1 cellular context compared by ENCODE assay signal in genomic region chr20:25301357-25301920, GRCh38.
TF ChIP-seq lines count a peak whose summit lies in the region.

No MANE protein-coding gene starts in this region.

TF ChIP-seq in HepG2, 621 proteins besides CTCF, POLR2A, EP300 and RAD21:
- TF ChIP-seq HOXA5 (CRISPR knock-in tag; IDR thresholded peaks at IDR 0.05) (no peak), ZNF768 (CRISPR knock-in tag; IDR thresholded peaks at IDR 0.05) (peak; percentile 96), ZFX (CRISPR knock-in tag; IDR thresholded peaks at IDR 0.05; ENCODE audit: low read depth) (no peak), KLF13 (CRISPR knock-in tag; IDR thresholded peaks at IDR 0.05) (0 out of 2 replicates have a peak, but pooled peaks have one; percentile 31), EED (CRISPR knock-in tag; IDR thresholded peaks at IDR 0.05) (no peak), AGO2 (optimal IDR thresholded peaks at IDR 0.05; ENCODE audit: low read depth, low read length) (peak; percentile 59), NRL (CRISPR knock-in tag; IDR thresholded peaks at IDR 0.05; ENCODE audit: borderline replicate concordance) (0 out of 2 replicates have a peak, but pooled peaks have one; percentile 27), ZNF207 (IDR thresholded peaks at IDR 0.05; ENCODE audit: borderline replicate concordance) (no peak), ZNF678 (CRISPR knock-in tag; IDR thresholded peaks at IDR 0.05) (no peak), TCF12 (IDR thresholded peaks at IDR 0.05) (no peak), TCF12 (CRISPR knock-in tag; IDR thresholded peaks at IDR 0.05) (no peak)
- TF ChIP-seq, protein P1, sequence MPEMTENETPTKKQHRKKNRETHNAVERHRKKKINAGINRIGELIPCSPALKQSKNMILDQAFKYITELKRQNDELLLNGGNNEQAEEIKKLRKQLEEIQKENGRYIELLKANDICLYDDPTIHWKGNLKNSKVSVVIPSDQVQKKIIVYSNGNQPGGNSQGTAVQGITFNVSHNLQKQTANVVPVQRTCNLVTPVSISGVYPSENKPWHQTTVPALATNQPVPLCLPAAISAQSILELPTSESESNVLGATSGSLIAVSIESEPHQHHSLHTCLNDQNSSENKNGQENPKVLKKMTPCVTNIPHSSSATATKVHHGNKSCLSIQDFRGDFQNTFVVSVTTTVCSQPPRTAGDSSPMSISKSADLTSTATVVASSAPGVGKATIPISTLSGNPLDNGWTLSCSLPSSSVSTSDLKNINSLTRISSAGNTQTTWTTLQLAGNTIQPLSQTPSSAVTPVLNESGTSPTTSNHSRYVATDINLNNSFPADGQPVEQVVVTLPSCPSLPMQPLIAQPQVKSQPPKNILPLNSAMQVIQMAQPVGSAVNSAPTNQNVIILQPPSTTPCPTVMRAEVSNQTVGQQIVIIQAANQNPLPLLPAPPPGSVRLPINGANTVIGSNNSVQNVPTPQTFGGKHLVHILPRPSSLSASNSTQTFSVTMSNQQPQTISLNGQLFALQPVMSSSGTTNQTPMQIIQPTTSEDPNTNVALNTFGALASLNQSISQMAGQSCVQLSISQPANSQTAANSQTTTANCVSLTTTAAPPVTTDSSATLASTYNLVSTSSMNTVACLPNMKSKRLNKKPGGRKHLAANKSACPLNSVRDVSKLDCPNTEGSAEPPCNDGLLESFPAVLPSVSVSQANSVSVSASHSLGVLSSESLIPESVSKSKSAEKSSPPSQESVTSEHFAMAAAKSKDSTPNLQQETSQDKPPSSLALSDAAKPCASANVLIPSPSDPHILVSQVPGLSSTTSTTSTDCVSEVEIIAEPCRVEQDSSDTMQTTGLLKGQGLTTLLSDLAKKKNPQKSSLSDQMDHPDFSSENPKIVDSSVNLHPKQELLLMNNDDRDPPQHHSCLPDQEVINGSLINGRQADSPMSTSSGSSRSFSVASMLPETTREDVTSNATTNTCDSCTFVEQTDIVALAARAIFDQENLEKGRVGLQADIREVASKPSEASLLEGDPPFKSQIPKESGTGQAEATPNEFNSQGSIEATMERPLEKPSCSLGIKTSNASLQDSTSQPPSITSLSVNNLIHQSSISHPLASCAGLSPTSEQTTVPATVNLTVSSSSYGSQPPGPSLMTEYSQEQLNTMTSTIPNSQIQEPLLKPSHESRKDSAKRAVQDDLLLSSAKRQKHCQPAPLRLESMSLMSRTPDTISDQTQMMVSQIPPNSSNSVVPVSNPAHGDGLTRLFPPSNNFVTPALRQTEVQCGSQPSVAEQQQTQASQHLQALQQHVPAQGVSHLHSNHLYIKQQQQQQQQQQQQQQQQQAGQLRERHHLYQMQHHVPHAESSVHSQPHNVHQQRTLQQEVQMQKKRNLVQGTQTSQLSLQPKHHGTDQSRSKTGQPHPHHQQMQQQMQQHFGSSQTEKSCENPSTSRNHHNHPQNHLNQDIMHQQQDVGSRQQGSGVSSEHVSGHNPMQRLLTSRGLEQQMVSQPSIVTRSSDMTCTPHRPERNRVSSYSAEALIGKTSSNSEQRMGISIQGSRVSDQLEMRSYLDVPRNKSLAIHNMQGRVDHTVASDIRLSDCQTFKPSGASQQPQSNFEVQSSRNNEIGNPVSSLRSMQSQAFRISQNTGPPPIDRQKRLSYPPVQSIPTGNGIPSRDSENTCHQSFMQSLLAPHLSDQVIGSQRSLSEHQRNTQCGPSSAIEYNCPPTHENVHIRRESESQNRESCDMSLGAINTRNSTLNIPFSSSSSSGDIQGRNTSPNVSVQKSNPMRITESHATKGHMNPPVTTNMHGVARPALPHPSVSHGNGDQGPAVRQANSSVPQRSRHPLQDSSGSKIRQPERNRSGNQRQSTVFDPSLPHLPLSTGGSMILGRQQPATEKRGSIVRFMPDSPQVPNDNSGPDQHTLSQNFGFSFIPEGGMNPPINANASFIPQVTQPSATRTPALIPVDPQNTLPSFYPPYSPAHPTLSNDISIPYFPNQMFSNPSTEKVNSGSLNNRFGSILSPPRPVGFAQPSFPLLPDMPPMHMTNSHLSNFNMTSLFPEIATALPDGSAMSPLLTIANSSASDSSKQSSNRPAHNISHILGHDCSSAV (CRISPR knock-in tag; IDR thresholded peaks at IDR 0.05; ENCODE audit: borderline replicate concordance): no peak
- TF ChIP-seq, protein P2, sequence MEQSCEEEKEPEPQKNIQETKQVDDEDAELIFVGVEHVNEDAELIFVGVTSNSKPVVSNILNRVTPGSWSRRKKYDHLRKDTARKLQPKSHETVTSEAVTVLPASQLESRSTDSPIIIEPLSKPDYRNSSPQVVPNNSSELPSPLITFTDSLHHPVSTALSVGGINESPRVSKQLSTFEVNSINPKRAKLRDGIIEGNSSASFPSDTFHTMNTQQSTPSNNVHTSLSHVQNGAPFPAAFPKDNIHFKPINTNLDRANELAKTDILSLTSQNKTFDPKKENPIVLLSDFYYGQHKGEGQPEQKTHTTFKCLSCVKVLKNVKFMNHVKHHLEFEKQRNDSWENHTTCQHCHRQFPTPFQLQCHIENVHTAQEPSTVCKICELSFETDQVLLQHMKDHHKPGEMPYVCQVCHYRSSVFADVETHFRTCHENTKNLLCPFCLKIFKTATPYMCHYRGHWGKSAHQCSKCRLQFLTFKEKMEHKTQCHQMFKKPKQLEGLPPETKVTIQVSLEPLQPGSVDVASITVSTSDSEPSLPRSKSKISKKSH (CRISPR knock-in tag; IDR thresholded peaks at IDR 0.05; ENCODE audit: borderline replicate concordance): 0 out of 2 replicates have a peak, but pooled peaks have one; percentile 20
- TF ChIP-seq, protein P3, sequence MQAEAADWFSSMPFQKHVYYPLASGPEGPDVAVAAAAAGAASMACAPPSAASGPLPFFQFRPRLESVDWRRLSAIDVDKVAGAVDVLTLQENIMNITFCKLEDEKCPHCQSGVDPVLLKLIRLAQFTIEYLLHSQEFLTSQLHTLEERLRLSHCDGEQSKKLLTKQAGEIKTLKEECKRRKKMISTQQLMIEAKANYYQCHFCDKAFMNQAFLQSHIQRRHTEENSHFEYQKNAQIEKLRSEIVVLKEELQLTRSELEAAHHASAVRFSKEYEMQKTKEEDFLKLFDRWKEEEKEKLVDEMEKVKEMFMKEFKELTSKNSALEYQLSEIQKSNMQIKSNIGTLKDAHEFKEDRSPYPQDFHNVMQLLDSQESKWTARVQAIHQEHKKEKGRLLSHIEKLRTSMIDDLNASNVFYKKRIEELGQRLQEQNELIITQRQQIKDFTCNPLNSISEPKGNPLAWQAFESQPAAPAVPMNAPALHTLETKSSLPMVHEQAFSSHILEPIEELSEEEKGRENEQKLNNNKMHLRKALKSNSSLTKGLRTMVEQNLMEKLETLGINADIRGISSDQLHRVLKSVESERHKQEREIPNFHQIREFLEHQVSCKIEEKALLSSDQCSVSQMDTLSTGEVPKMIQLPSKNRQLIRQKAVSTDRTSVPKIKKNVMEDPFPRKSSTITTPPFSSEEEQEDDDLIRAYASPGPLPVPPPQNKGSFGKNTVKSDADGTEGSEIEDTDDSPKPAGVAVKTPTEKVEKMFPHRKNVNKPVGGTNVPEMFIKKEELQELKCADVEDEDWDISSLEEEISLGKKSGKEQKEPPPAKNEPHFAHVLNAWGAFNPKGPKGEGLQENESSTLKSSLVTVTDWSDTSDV (CRISPR knock-in tag; IDR thresholded peaks at IDR 0.05): 0 out of 2 replicates have a peak, but pooled peaks have one; percentile 16
